Comparison of ENCODE assay signal across 11 cellular contexts in the genomic region with DNA sequence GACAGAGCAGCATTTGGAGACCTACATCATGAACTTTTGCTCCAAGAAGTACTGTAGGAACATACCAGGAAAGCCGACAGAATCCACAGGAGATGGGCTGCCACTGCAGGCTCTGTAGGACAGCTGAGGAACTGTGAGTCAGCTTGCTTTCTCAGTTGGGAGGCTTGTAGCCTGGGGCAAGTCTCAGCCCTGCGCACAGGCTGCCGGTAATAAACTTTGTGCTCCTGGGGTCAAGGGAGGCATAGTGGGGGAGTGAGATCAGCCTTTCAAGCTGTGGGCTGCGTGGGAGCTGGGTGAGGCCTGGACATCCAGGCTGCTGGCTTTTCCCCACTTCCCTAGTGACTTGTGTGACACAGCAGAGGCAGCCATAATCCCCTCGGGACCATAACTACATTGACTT.
"Had no signal": no experiment of that assay in that cellular context is flagged by ENCODE, and none has a peak within 500 bp of the region (broad histone marks: within the 10 kb centered on the region; RNA-seq: fewer than 3 reads in every experiment).

No MANE protein-coding gene starts in this region.

- ATAC-seq: effector memory CD8-positive, alpha-beta T cell; gastroesophageal sphincter; stimulated activated naive CD8-positive, alpha-beta T cell treated with anti-CD3 and anti-CD28 coated beads, Interleukin-15, amount 100 ng/mL, for 72 hours had no signal

- DNase-seq: activated B cell treated with CpG ODN at 0.5 μM for 24 hours; activated CD4-positive, alpha-beta T cell treated with anti-CD3 and anti-CD28 coated beads, Interleukin-2, amount 10 ng/mL, durations not matched to agents 7 days and 5 days; activated CD8-positive, alpha-beta memory T cell treated with anti-CD3 and anti-CD28 coated beads for 24 hours; activated naive CD4-positive, alpha-beta T cell treated with anti-CD3 and anti-CD28 coated beads for 36 hours; caudate nucleus; effector memory CD8-positive, alpha-beta T cell; ovary; stimulated activated CD4-positive, alpha-beta T cell treated with anti-CD3 and anti-CD28 coated beads, Interleukin-4, amount 100 ng/mL, for 1 hour; stimulated activated naive CD8-positive, alpha-beta T cell treated with anti-CD3 and anti-CD28 coated beads, Interleukin-15, amount 100 ng/mL, for 72 hours; uterus had no signal
